ENCODE assay signal across 10 cellular contexts in the genomic region with DNA sequence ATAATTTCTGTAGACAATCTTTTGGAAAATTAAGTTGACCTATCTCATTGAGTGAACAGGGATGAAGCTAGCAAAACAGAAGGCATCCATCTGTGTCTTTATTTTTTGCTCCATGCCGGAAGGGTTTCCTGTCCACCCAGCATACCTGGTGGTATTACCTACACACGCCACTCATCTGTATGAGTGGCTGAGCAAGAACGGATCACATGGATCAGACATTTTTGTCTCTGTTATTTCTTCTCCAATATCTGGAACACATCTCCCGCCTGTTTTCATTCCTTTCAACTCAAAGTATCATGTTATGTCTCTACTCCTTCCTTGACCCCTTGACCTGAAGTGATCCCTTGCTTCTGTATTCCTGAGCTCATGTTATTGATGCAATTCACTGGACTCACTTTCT.
"Had no signal": no experiment of that assay in that cellular context is flagged by ENCODE, and none has a peak within 500 bp of the region (broad histone marks: within the 10 kb centered on the region; RNA-seq: fewer than 3 reads in every experiment).

No MANE protein-coding gene starts in this region.

- H2AFZ ChIP-seq: GM23248, GM23338 had no signal

- H3K9me3 Mint-ChIP-seq: HFFc6 had no signal

- DNase-seq: GM23248, GOT3, H7, H9, HCEC 1CT, HFFc6 had no signal

- H3K27ac ChIP-seq: GM23248 had no signal

- FAIRE-seq: H1 had no signal

- H3K4me3 Mint-ChIP-seq: GM23338, H9, HFFc6 had no signal

- ATAC-seq: GM23338, HCT116 had no signal

- H3K9me3 ChIP-seq: HAP-1 had no signal

- H3K27ac Mint-ChIP-seq: GM23338, H9, HFFc6 had no signal

- H3K4me3 ChIP-seq: GM23248, GM23338, HAP-1 had no signal

- H3K9ac ChIP-seq: GM23248 had no signal

- H3K36me3 ChIP-seq: HAP-1 had no signal

- H3K4me2 ChIP-seq: GM23338 had no signal
